ENCODE assay signal across 8 cellular contexts in genomic region chr15:99566157-99566900, GRCh38. TPM values are rescaled to one million over a fixed set of nuclear protein-coding genes. Genes with fewer than 3 reads are reported as not detected.
DNase-seq lines count a peak whose midpoint lies in the region; ATAC-seq and TF ChIP-seq lines count a peak whose summit lies in the region.

No MANE protein-coding gene starts in this region.

- H3K27me3 Mint-ChIP-seq in activated naive CD8-positive, alpha-beta T cell treated with anti-CD3 and anti-CD28 coated beads for 36 hours: no peaks in the 10 kb centered on the region

- peaks cover 37% of the 10 kb centered on the region for H3K4me1 Mint-ChIP-seq in activated naive CD8-positive, alpha-beta T cell treated with anti-CD3 and anti-CD28 coated beads for 36 hours

- H3K9me3 ChIP-seq in left ventricle myocardium inferior (replicated peaks) (no peaks in the 10 kb centered on the region), psoas muscle (no peaks in the 10 kb centered on the region)

- TF ChIP-seq CTCF in left ventricle myocardium inferior (IDR thresholded peaks at IDR 0.05; ENCODE audit: borderline replicate concordance) (no peak), psoas muscle (IDR thresholded peaks at IDR 0.05) (no peak)

- H3K4me3 Mint-ChIP-seq in activated naive CD8-positive, alpha-beta T cell treated with anti-CD3 and anti-CD28 coated beads for 36 hours: peak overlapping the region; percentile 99

- no peaks in the 10 kb centered on the region for H3K9me3 Mint-ChIP-seq in activated naive CD8-positive, alpha-beta T cell treated with anti-CD3 and anti-CD28 coated beads for 36 hours

- H3K36me3 ChIP-seq in left ventricle myocardium inferior: no peaks in the 10 kb centered on the region
- H3K36me3 ChIP-seq in psoas muscle (ENCODE audit: insufficient read depth in 1 of 2, low read depth in 1 of 2): no peaks in the 10 kb centered on the region

- peak overlapping the region; percentile 83 for H3K4me3 ChIP-seq in left ventricle myocardium inferior
- H3K4me3 ChIP-seq in psoas muscle: peak overlapping the region; percentile 75

- 0 to 1% (median 1%) methylated on average over 29 to 69 of the region's 69 CpGs for WGBS in psoas muscle, 3 donors

- H3K4me1 ChIP-seq in left ventricle myocardium inferior (peaks cover 64% of the 10 kb centered on the region), psoas muscle (peaks cover 40% of the 10 kb centered on the region)

- peak overlapping the region; percentile 84 for H3K27ac Mint-ChIP-seq in activated naive CD8-positive, alpha-beta T cell treated with anti-CD3 and anti-CD28 coated beads for 36 hours

- ATAC-seq in psoas muscle (peak; percentile 17 to 48 (median 38)), GM21529 (IDR thresholded peaks at IDR 0.05; ENCODE audit: unreplicated experiment) (no peak), HG02884 (IDR thresholded peaks at IDR 0.05; ENCODE audit: unreplicated experiment) (no peak)

- peak overlapping the region; percentile 100 for H3K27ac ChIP-seq in left ventricle myocardium inferior (replicated peaks)
- H3K27ac ChIP-seq in psoas muscle: peak overlapping the region; percentile 93

- H3K36me3 Mint-ChIP-seq in activated naive CD8-positive, alpha-beta T cell treated with anti-CD3 and anti-CD28 coated beads for 36 hours: peaks cover 4% of the 10 kb centered on the region

- peak; percentile 38 for DNase-seq in DMS53 (lab: John Stamatoyannopoulos, UW)
- no peak for DNase-seq in DMS53 treated with DMSO at 0.1 percent for 48 hours (lab: John Stamatoyannopoulos, UW; ENCODE audit: unreplicated experiment)
- peak; percentile 32 for DNase-seq in NCI-H1105 (lab: John Stamatoyannopoulos, UW)
- DNase-seq in activated naive CD8-positive, alpha-beta T cell treated with anti-CD3 and anti-CD28 coated beads for 36 hours: peak; percentile 36
- peak; percentile 50 for DNase-seq in left ventricle myocardium inferior
- DNase-seq in psoas muscle: peak; percentile 48 to 53

- intact Hi-C loops in left ventricle myocardium inferior (cut with micrococcal nuclease) (loop anchor here (10.0 kb wide), 1 partner anchor 138 kb away; no protein-coding TSS in a partner anchor), psoas muscle (cut with DNase I) (loop anchor here (2.0 to 10.0 kb wide), 6 partner anchors 54 to 282 kb away; no protein-coding TSS in a partner anchor)

- H3K27me3 ChIP-seq in left ventricle myocardium inferior (ENCODE audit: low read depth) (no peaks in the 10 kb centered on the region), psoas muscle (ENCODE audit: insufficient read depth in 3 of 3, low read length in 2 of 3) (no peaks in the 10 kb centered on the region)

RNA-seq across cellular contexts. Expression of gene MEF2A, which starts 0.5 kb away (rescaled TPM):
- 10 to 100 TPM; 20.9 to 21.9 TPM for total RNA-seq in activated naive CD8-positive, alpha-beta T cell treated with anti-CD3 and anti-CD28 coated beads for 36 hours
- 152 TPM for total RNA-seq in left ventricle myocardium inferior
- 10 to 100 TPM; 63.9 to 92.6 (median 70.3) TPM for total RNA-seq in psoas muscle
- polyA plus RNA-seq in psoas muscle: 10 to 100 TPM; 17.1 to 52.6 (median 21.0) TPM

Comparison
In these comparisons a context has a peak if more than half of its experiments do, and no peak if none do; other contexts are left out.
1. ATAC-seq: peak in psoas muscle (4 of 4); none in GM21529 (single experiment) and HG02884 (single experiment).